31 cellular contexts compared by ENCODE assay signal in genomic region chr2:133756833-133757232, GRCh38.
"Had no signal": no experiment of that assay in that cellular context is flagged by ENCODE, and none has a peak within 500 bp of the region (broad histone marks: within the 10 kb centered on the region; RNA-seq: fewer than 3 reads in every experiment).

No MANE protein-coding gene starts in this region.

- H3K27me3 ChIP-seq: adrenal gland, ascending aorta, breast epithelium, cardiac muscle cell, colonic mucosa, foreskin keratinocyte, gastrocnemius medialis had no signal

- H3K9me3 ChIP-seq: adrenal gland, ascending aorta, breast epithelium, colonic mucosa, gastrocnemius medialis had no signal

- DNase-seq: activated CD4-positive, alpha-beta memory T cell treated with anti-CD3 and anti-CD28 coated beads for 36 hours; activated CD4-positive, alpha-beta T cell treated with anti-CD3 and anti-CD28 coated beads for 36 hours; activated CD4-positive, alpha-beta T cell treated with anti-CD3 and anti-CD28 coated beads, Interleukin-2, amount 10 ng/mL, durations not matched to agents 24 days and 14 days; activated CD4-positive, CD25-positive, alpha-beta regulatory T cell; activated CD4-positive, CD25-positive, alpha-beta regulatory T cell treated with anti-CD3 and anti-CD28 coated beads, Interleukin-2, amount 50 U/mL, for 72 hours; activated CD8-positive, alpha-beta memory T cell treated with anti-CD3 and anti-CD28 coated beads, Interleukin-2, amount 10 ng/mL, durations not matched to agents 7 days and 5 days; activated CD8-positive, alpha-beta memory T cell treated with anti-CD3 and anti-CD28 coated beads, Interleukin-2, amount 50 U/mL, for 4 hours; activated CD8-positive, alpha-beta T cell treated with anti-CD3 and anti-CD28 coated beads, Interleukin-2, amount 10 ng/mL, durations not matched to agents 7 days and 5 days; activated effector memory CD4-positive, alpha-beta T cell treated with anti-CD3 and anti-CD28 coated beads, Interleukin-2, amount 50 U/mL, for 16 hours; activated naive CD4-positive, alpha-beta T cell treated with anti-CD3 and anti-CD28 coated beads for 36 hours; activated naive CD8-positive, alpha-beta T cell treated with anti-CD3 and anti-CD28 coated beads for 36 hours; activated naive CD8-positive, alpha-beta T cell treated with anti-CD3 and anti-CD28 coated beads, Interleukin-2, amount 50 U/mL, for 24 hours; activated T-cell treated with anti-CD3 and anti-CD28 coated beads, Interleukin-2, amount 50 U/mL, for 1 hour; activated T-cell treated with anti-CD3 and anti-CD28 coated beads, Interleukin-2, amount 50 U/mL, for 48 hours; adrenal gland; central memory CD4-positive, alpha-beta T cell; cerebellar nuclear complex; colonic mucosa; dorsolateral prefrontal cortex; effector memory CD4-positive, alpha-beta T cell; endodermal cell; foreskin keratinocyte; gastrocnemius medialis; glutamatergic neuron; T-helper 1 cell; T-helper 17 cell; T1000 had no signal

- H3K4me1 ChIP-seq: adrenal gland, breast epithelium, colonic mucosa, foreskin keratinocyte had no signal

- H3K36me3 ChIP-seq: adrenal gland, ascending aorta, breast epithelium, cardiac muscle cell, colonic mucosa, gastrocnemius medialis had no signal

- H3K27ac ChIP-seq: breast epithelium, cardiac muscle cell, colonic mucosa, dorsolateral prefrontal cortex, foreskin keratinocyte, gastrocnemius medialis had no signal

- ATAC-seq: activated CD4-positive, alpha-beta T cell treated with anti-CD3 and anti-CD28 coated beads for 36 hours; activated CD8-positive, alpha-beta memory T cell treated with anti-CD3 and anti-CD28 coated beads, Interleukin-2, amount 10 ng/mL, durations not matched to agents 7 days and 5 days; activated CD8-positive, alpha-beta T cell treated with anti-CD3 and anti-CD28 coated beads, Interleukin-2, amount 10 ng/mL, durations not matched to agents 7 days and 5 days; activated naive CD8-positive, alpha-beta T cell treated with anti-CD3 and anti-CD28 coated beads, Interleukin-2, amount 50 U/mL, for 24 hours; esophagus mucosa; foreskin keratinocyte; gastrocnemius medialis; T-helper 17 cell had no signal

- H3K4me3 ChIP-seq: adrenal gland, ascending aorta, breast epithelium, cardiac muscle cell, colonic mucosa, dorsolateral prefrontal cortex, gastrocnemius medialis had no signal
